ENCODE assay signal across 24 cellular contexts in genomic region chr3:178540184-178540583, GRCh38. TPM values are rescaled to one million over a fixed set of nuclear protein-coding genes. Genes with fewer than 3 reads are reported as not detected.
DNase-seq lines count a peak whose midpoint lies in the region; ATAC-seq, FAIRE-seq and TF ChIP-seq lines count a peak whose summit lies in the region.
"Had no signal": no experiment of that assay in that cellular context is flagged by ENCODE, and none has a peak within 500 bp of the region (broad histone marks: within the 10 kb centered on the region; RNA-seq: fewer than 3 reads in every experiment).

No MANE protein-coding gene starts in this region.

- no CpG with 5 or more reads among the region's 3 CpGs for WGBS in H9 (ENCODE audit: extremely low coverage, insufficient read length, low lambda C conversion rate)
- WGBS in mesendoderm (ENCODE audit: extremely low coverage, insufficient coverage, low lambda C conversion rate) = no CpG with 5 or more reads among the region's 3 CpGs
- WGBS in aorta, 2 donors = 93 to 94% methylated on average over 3 of the region's 3 CpGs

- H3K23me2 ChIP-seq in H9 (ENCODE audit: insufficient read length, low read depth, low read length, poor library complexity, severe bottlenecking) = peaks cover 7% of the 10 kb centered on the region

- H3K4me1 Mint-ChIP-seq in H9 = peaks cover 37 to 40% of the 10 kb centered on the region in 2 experiments
- peaks cover 29% of the 10 kb centered on the region for H3K4me1 Mint-ChIP-seq in nephron progenitor cell

- H3K4me2 ChIP-seq in H9 (ENCODE audit: insufficient read depth, insufficient read length, low read length) (no peak overlapping the region), mesendoderm (ENCODE audit: low read length) (no peak overlapping the region)
- H3K4me2 ChIP-seq: A549, BLaER1 had no signal

- H3K18ac ChIP-seq in H9 (ENCODE audit: insufficient read length, low read depth, low read length) = no peak overlapping the region
- no peak overlapping the region for H3K18ac ChIP-seq in mesendoderm (ENCODE audit: low read length)

- H3K4me3 ChIP-seq in mesendoderm (ENCODE audit: low read length) = no peak overlapping the region
- H3K4me3 ChIP-seq in aorta (ENCODE audit: low read length in 2 of 2) = no peak overlapping the region
- H3K4me3 ChIP-seq: A549, BLaER1 had no signal

- H3K4me3 Mint-ChIP-seq in H9 (no peak overlapping the region), nephron progenitor cell (no peak overlapping the region)
- H3K4me3 Mint-ChIP-seq: CD14-positive monocyte; CD4-positive, alpha-beta memory T cell; CD4-positive, CD25-positive, alpha-beta regulatory T cell; CD8-positive, alpha-beta memory T cell had no signal

- no peak overlapping the region for H2BK120ac ChIP-seq in H9 (ENCODE audit: low read depth, low read length, poor library complexity, severe bottlenecking)
- no peak overlapping the region for H2BK120ac ChIP-seq in mesendoderm (ENCODE audit: low read depth, low read length)

- no peak; the same call in 1 of the 2 replicates for TF ChIP-seq POLR2A in GM12892 (IDR thresholded peaks at IDR 0.05; ENCODE audit: low read depth, low read length)

- intact Hi-C loops in aorta (cut with DNase I) = no loop called here

- no peak overlapping the region for H2BK12ac ChIP-seq in H9 (ENCODE audit: insufficient read length, low read depth, low read length)

- peak; percentile 33 for ATAC-seq in HG02885 (IDR thresholded peaks at IDR 0.05; ENCODE audit: poor library complexity, unreplicated experiment)
- ATAC-seq in aorta (ENCODE audit: low FRiP score) = no peak
- ATAC-seq: A549 had no signal

- FAIRE-seq in GM12892 (lab: Jason Lieb, UNC) = peak; percentile 84
- FAIRE-seq: A549, G401.6, GM19239 had no signal

- TF ChIP-seq CTCF in H9 (conservative IDR thresholded peaks at IDR 0.05) (no peak), nephron progenitor cell (IDR thresholded peaks at IDR 0.05) (no peak)

- no peak overlapping the region for H2AFZ ChIP-seq in H9 (ENCODE audit: low read length)

- H3K27me3 ChIP-seq in H9 (ENCODE audit: insufficient read depth, low read length) (no peaks in the 10 kb centered on the region), mesendoderm (ENCODE audit: insufficient read depth, low read length, poor library complexity) (no peaks in the 10 kb centered on the region), aorta (ENCODE audit: control insufficient read depth in 1 of 2, insufficient read depth in 2 of 2, low read length in 1 of 2) (no peaks in the 10 kb centered on the region)
- H3K27me3 ChIP-seq: BLaER1 had no signal

- H2BK20ac ChIP-seq in H9 (ENCODE audit: low read depth, low read length, poor library complexity, severe bottlenecking) = peak overlapping the region; percentile 12

- no peak overlapping the region for H4K91ac ChIP-seq in H9 (ENCODE audit: insufficient read length, low read depth, low read length)

- H3K9ac ChIP-seq in H9 (ENCODE audit: extremely low read depth, insufficient read length, low read length) = no peak overlapping the region
- H3K9ac ChIP-seq in mesendoderm (ENCODE audit: low read length) = no peak overlapping the region
- H3K9ac ChIP-seq: BLaER1 had no signal

- H4K20me1 ChIP-seq in H9 (ENCODE audit: control insufficient read depth, insufficient read depth, insufficient read length) = no peaks in the 10 kb centered on the region
- H4K20me1 ChIP-seq: BLaER1 had no signal

- H3K36me3 ChIP-seq in mesendoderm (ENCODE audit: control insufficient read depth, insufficient read depth, low read length) = no peaks in the 10 kb centered on the region
- no peaks in the 10 kb centered on the region for H3K36me3 ChIP-seq in aorta (ENCODE audit: control insufficient read depth in 1 of 2, insufficient read depth in 2 of 2, low read length in 1 of 2)
- H3K36me3 ChIP-seq: BE2C, BLaER1 had no signal

- H3K56ac ChIP-seq in H9 (ENCODE audit: insufficient read length, low read depth, low read length) = no peak overlapping the region
- H3K56ac ChIP-seq in mesendoderm (ENCODE audit: low read length) = no peak overlapping the region

- no peak overlapping the region for H4K5ac ChIP-seq in H9 (ENCODE audit: insufficient read length, low read depth, low read length)
- H4K5ac ChIP-seq in mesendoderm (ENCODE audit: low read length) = no peak overlapping the region

- no peak overlapping the region for H3T11ph ChIP-seq in H9 (ENCODE audit: low read length)

- H3K36me3 Mint-ChIP-seq in H9 (ENCODE audit: insufficient read depth in 1 of 3, low read depth in 3 of 3) (no peaks in the 10 kb centered on the region), nephron progenitor cell (ENCODE audit: low read depth) (no peaks in the 10 kb centered on the region)
- H3K36me3 Mint-ChIP-seq: CD14-positive monocyte; CD4-positive, alpha-beta memory T cell; CD4-positive, CD25-positive, alpha-beta regulatory T cell; CD8-positive, alpha-beta memory T cell had no signal

- H2AK5ac ChIP-seq in H9 (ENCODE audit: insufficient read length, low read length) = no peak overlapping the region
- H2AK5ac ChIP-seq in mesendoderm (ENCODE audit: low read length) = no peak overlapping the region

- no peak overlapping the region for H3K14ac ChIP-seq in H9 (ENCODE audit: insufficient read depth, low read length)

- H3K79me1 ChIP-seq in H9 (ENCODE audit: insufficient read depth, low read depth, low read length, poor library complexity, severe bottlenecking) (no peaks in the 10 kb centered on the region), mesendoderm (ENCODE audit: low read length) (no peaks in the 10 kb centered on the region)

- H4K8ac ChIP-seq in H9 (replicated peaks; ENCODE audit: insufficient read length, low read depth, low read length) (no peak overlapping the region), mesendoderm (ENCODE audit: low read depth, low read length) (no peak overlapping the region)

- H3K27ac ChIP-seq in H9 (ENCODE audit: insufficient read length, low read depth, low read length) (no peak overlapping the region), mesendoderm (ENCODE audit: low read depth, low read length) (no peak overlapping the region), aorta (ENCODE audit: low read depth in 1 of 2, low read length in 2 of 2) (no peak overlapping the region)
- H3K27ac ChIP-seq: 22Rv1, A549, BLaER1 had no signal

- H3K9me3 ChIP-seq in H9 (ENCODE audit: control insufficient read depth, low read depth, low read length) = no peaks in the 10 kb centered on the region
- no peaks in the 10 kb centered on the region for H3K9me3 ChIP-seq in aorta (ENCODE audit: control insufficient read depth, low read length)
- H3K9me3 ChIP-seq: A549, BE2C, BLaER1 had no signal

- H2BK5ac ChIP-seq in H9 (ENCODE audit: insufficient read length, low read length) (no peak overlapping the region), mesendoderm (ENCODE audit: low read length) (no peak overlapping the region)

- H3K23ac ChIP-seq in H9 (ENCODE audit: insufficient read length, low read depth, low read length) (no peak overlapping the region), mesendoderm (ENCODE audit: low read length) (no peak overlapping the region)

- H3K27ac Mint-ChIP-seq in H9 (peak overlapping the region in 1 of 3 experiments; percentile 29; a peak in 1 of 7 replicates), nephron progenitor cell (peak overlapping the region; percentile 0)
- H3K27ac Mint-ChIP-seq: CD14-positive monocyte; CD4-positive, alpha-beta memory T cell; CD4-positive, CD25-positive, alpha-beta regulatory T cell; CD8-positive, alpha-beta memory T cell had no signal

- H3K9me3 Mint-ChIP-seq in H9 = no peaks in the 10 kb centered on the region
- no peaks in the 10 kb centered on the region for H3K9me3 Mint-ChIP-seq in nephron progenitor cell
- H3K9me3 Mint-ChIP-seq: CD4-positive, alpha-beta memory T cell had no signal

- H2BK15ac ChIP-seq in H9 (ENCODE audit: low read depth, low read length) (no peak overlapping the region), mesendoderm (replicated peaks; ENCODE audit: low read depth) (no peak overlapping the region)

- H3K4me1 ChIP-seq in H9 (ENCODE audit: insufficient read depth, low read length) (peaks cover 5% of the 10 kb centered on the region; the same call in 1 of the 2 replicates), mesendoderm (ENCODE audit: control insufficient read depth, low read depth, low read length) (peaks cover 5% of the 10 kb centered on the region), aorta (ENCODE audit: control insufficient read depth in 1 of 2, insufficient read depth in 2 of 2, low read length in 2 of 2) (no peaks in the 10 kb centered on the region)
- H3K4me1 ChIP-seq: A549, BE2C, BLaER1 had no signal

- H3K27me3 Mint-ChIP-seq in H9 (ENCODE audit: low read depth) (peaks cover 6% of the 10 kb centered on the region), nephron progenitor cell (ENCODE audit: low read depth, poor library complexity) (peaks cover 25% of the 10 kb centered on the region)

- H3K4ac ChIP-seq in H9 (ENCODE audit: low read depth, low read length) (no peak overlapping the region), mesendoderm (ENCODE audit: low read depth, low read length) (no peak overlapping the region)

- H3K79me2 ChIP-seq in H9 (ENCODE audit: insufficient read depth, low read length) (no peaks in the 10 kb centered on the region), mesendoderm (ENCODE audit: control insufficient read depth, insufficient read depth, low read length) (no peaks in the 10 kb centered on the region)

- DNase-seq in GM12892 (ENCODE audit: insufficient read length) = no peak
- no peak for DNase-seq in H9
- no peak for DNase-seq in nephron progenitor cell
- DNase-seq in NCI-H1105 treated with DMSO at 0.1 percent for 48 hours (lab: John Stamatoyannopoulos, UW) = no peak
- no peak for DNase-seq in mesendoderm
- no peak for DNase-seq in aorta
- DNase-seq: AML-193; BE2C; C1 segment of cervical spinal cord; CD4-positive, alpha-beta memory T cell; CD4-positive, CD25-positive, alpha-beta regulatory T cell; CD8-positive, alpha-beta memory T cell; COR-L47; DMS 273 treated with DMSO at 0.1 percent for 48 hours; DMS79 treated with DMSO at 0.1 percent for 48 hours; GF-D8 had no signal

RNA-seq across cellular contexts. Expression of gene KCNMB2, which starts 3.9 kb away (rescaled TPM):
- polyA plus RNA-seq in GM12892 (2012; ENCODE audit: missing spikeins) = 8.6 TPM
- total RNA-seq in H9 (2021) (not detected in 2 replicates), aorta (not detected)
- polyA plus RNA-seq in mesendoderm (2013, experiment 1 of 2) = not detected
- polyA plus RNA-seq in mesendoderm (2013, experiment 2 of 2) = not detected
- not detected for polyA plus RNA-seq in aorta
- total RNA-seq: A172; CD4-positive, alpha-beta memory T cell; CD4-positive, CD25-positive, alpha-beta regulatory T cell; CD8-positive, alpha-beta memory T cell had no signal
- polyA plus RNA-seq: A549; CD14-positive monocyte; CD4-positive, alpha-beta memory T cell; CD4-positive, CD25-positive, alpha-beta regulatory T cell; CD8-positive, alpha-beta memory T cell had no signal
